Comparison of ENCODE assay signal across 9 cellular contexts in the genomic region with DNA sequence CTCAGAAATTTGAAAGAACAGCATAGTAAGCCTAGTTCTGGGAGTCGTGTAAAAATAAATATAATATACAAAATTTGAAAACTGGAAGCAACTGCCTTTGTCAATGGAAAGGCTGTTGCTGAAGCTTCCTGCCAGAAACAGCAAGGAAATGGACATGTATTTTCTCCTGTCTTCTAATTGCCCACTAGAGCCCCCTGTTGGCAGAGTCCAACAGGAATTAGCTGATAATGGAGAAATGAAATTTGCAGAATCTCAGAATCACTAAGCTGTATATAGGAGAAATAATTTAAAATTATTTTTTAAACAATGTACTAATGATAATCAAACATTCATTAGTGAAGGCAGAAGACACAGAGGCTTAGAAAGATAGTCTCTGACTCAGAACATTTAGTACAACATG.
DNase-seq lines count a peak whose midpoint lies in the region; ATAC-seq and TF ChIP-seq lines count a peak whose summit lies in the region.
"Had no signal": no experiment of that assay in that cellular context is flagged by ENCODE, and none has a peak within 500 bp of the region (broad histone marks: within the 10 kb centered on the region; RNA-seq: fewer than 3 reads in every experiment).

No MANE protein-coding gene starts in this region.

- no peak for ATAC-seq in HG03135 (IDR thresholded peaks at IDR 0.05; ENCODE audit: unreplicated experiment)

- no peak overlapping the region for H3K4me3 ChIP-seq in lower leg skin (ENCODE audit: low read depth, poor library complexity, severe bottlenecking)

- TF ChIP-seq POLR2A in lower leg skin (IDR thresholded peaks at IDR 0.05): no peak

- DNase-seq in COLO668 (lab: John Stamatoyannopoulos, UW; ENCODE audit: unreplicated experiment) (peak; percentile 52), H4 (ENCODE audit: low spot score) (peak; percentile 13), RKO (ENCODE audit: low spot score) (peak; percentile 29), iPS-NIHi11 (ENCODE audit: low spot score) (peak; percentile 17), lower leg skin (ENCODE audit: low spot score in 2 of 2) (no peak), DMS79 (lab: John Stamatoyannopoulos, UW) (no peak)
- DNase-seq in activated effector memory CD4-positive, alpha-beta T cell treated with anti-CD3 and anti-CD28 coated beads, Interleukin-2, amount 50 U/mL, for 16 hours: no peak
- DNase-seq: activated naive CD4-positive, alpha-beta T cell treated with anti-CD3 and anti-CD28 coated beads, Interleukin-2, amount 10 ng/mL, durations not matched to agents 7 days and 5 days had no signal

- intact Hi-C loops in lower leg skin (cut with DNase I; ENCODE audit: low total_unique reads): no loop called here

- TF ChIP-seq CTCF in lower leg skin (IDR thresholded peaks at IDR 0.05): no peak

- 76 to 82% methylated on average over 1 of the region's 1 CpG for WGBS in lower leg skin, 2 donors

Comparison
In these comparisons a context has a peak if more than half of its experiments do, and no peak if none do; other contexts are left out.
1. DNase-seq: peak in COLO668 (single experiment), H4 (single experiment), RKO (single experiment) and iPS-NIHi11 (single experiment); none in activated effector memory CD4-positive, alpha-beta T cell treated with anti-CD3 and anti-CD28 coated beads, Interleukin-2, amount 50 U/mL, for 16 hours (single experiment), lower leg skin (0 of 2) and DMS79 (single experiment).